Comparison of ENCODE assay signal across 2 cellular contexts in the genomic region with DNA sequence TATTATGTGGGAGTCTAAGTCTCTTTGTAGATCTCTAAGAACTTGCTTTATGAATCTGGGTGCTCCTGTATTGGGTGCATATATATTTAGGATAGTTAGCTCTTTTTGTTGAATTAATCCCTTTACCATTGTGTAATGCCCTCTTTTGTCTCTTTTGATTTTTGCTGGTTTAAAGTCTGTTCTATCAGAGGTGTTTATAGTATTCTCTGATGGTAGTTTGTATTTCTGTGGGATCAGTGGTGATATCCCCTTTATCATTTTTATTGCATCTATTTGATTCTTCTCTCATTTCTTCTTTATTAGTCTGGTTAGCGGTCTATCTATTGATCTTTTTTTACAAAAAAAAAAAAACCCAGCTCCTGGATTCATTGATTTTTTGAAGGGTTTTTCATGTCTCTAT. TPM values are rescaled to one million over a fixed set of nuclear protein-coding genes. Genes with fewer than 3 reads are reported as not detected.
"Had no signal": no experiment of that assay in that cellular context is flagged by ENCODE, and none has a peak within 500 bp of the region (broad histone marks: within the 10 kb centered on the region; RNA-seq: fewer than 3 reads in every experiment).

No MANE protein-coding gene starts in this region.

RNA-seq across cellular contexts. Expression of a gene that starts 15.3 kb away (rescaled TPM):
- total RNA-seq: G401 had no signal

RNA-seq across cellular contexts. Expression of a gene that starts 17.4 kb away (rescaled TPM):
- total RNA-seq: G401 had no signal

RNA-seq across cellular contexts. Expression of a gene that starts 50.6 kb away (rescaled TPM):
- total RNA-seq: G401, GM12878 had no signal
- polyA plus RNA-seq: GM12878 had no signal
